In the genomic region with DNA sequence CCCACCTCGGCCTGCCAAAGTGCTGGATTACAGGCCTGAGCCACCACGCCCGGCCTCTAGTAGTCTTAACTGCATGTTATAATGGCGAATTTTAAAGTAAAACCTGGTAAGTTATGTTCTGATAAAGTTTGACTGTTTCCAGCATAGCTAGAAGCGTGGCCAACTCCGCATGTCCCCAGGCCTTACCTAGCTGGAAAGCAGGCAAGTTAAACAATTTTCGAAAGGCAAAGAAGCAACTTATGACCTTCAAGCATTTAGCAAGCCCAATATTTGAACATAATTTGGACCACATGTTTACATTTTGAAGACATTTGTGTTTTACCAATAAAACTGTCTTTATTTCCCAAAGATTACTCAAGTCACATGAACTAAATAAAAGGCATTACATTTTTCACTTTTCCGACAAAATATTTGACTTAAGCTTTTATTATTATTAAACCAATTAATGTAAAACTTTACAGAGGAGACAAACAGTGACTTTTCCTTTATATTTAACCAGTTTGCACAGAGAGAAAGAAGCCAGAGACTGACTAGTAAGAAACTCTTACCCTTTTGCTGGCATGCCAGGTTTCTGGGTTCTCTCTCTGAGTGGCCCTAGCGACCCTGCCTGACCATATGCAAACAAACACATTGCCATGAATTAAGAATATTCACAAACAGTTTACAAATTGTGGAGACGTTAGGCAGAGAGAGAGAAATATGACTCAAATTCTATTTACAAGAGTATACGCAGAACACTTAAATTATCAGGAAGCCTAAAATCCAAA, we compare ENCODE assay signal across 28 cellular contexts.
DNase-seq lines count a peak whose midpoint lies in the region; ATAC-seq and TF ChIP-seq lines count a peak whose summit lies in the region.
"Had no signal": no experiment of that assay in that cellular context is flagged by ENCODE, and none has a peak within 500 bp of the region (broad histone marks: within the 10 kb centered on the region; RNA-seq: fewer than 3 reads in every experiment).

No MANE protein-coding gene starts in this region.

- intact Hi-C loops in IMR-90 (cut with micrococcal nuclease): no loop called here

- H3K23ac ChIP-seq in IMR-90 (ENCODE audit: low read depth, low read length): no peak overlapping the region

- in situ Hi-C loops in IMR-90 (cut with MboI; ENCODE audit: low sequenced_read_pairs): no loop called here

- peak overlapping the region; percentile 42 for H2BK5ac ChIP-seq in IMR-90 (ENCODE audit: low read depth, low read length, poor library complexity, severe bottlenecking)

- H2AK9ac ChIP-seq in IMR-90 (replicated peaks; ENCODE audit: low read depth, low read length, poor library complexity): no peak overlapping the region

- peak overlapping the region; percentile 53 for H2BK120ac ChIP-seq in IMR-90 (ENCODE audit: low read depth, low read length)

- H2AFZ ChIP-seq in IMR-90 (replicated peaks; ENCODE audit: low read length, poor library complexity): no peak overlapping the region
- H2AFZ ChIP-seq: PC-9 had no signal

- peak; percentile 68 for ATAC-seq in IMR-90 (ENCODE audit: low read depth)
- no peak for ATAC-seq in T-helper 17 cell
- ATAC-seq: CD8-positive, alpha-beta T cell; Right ventricle myocardium inferior; stimulated activated naive CD8-positive, alpha-beta T cell treated with anti-CD3 and anti-CD28 coated beads, Interleukin-15, Interleukin-2, amounts not matched to agents 100 U/mL and 50 U/mL, for 24 hours had no signal

- peaks cover 11% of the 10 kb centered on the region for H3K9me3 ChIP-seq in IMR-90 (ENCODE audit: control insufficient read depth, insufficient read depth, low read length)
- H3K9me3 ChIP-seq in T-helper 17 cell (ENCODE audit: control insufficient read depth, low read length, poor library complexity, severe bottlenecking): no peaks in the 10 kb centered on the region
- H3K9me3 ChIP-seq: adrenal gland, ovary, SK-N-SH had no signal

- H3K56ac ChIP-seq in IMR-90 (ENCODE audit: extremely low read depth, insufficient read depth, low read length): no peak overlapping the region; the same call in 1 of the 2 replicates

- H3K79me1 ChIP-seq in IMR-90 (ENCODE audit: low read depth in 1 of 2, low read length in 2 of 2): peaks cover 13 to 28% of the 10 kb centered on the region in 2 experiments

- H3K18ac ChIP-seq in IMR-90 (ENCODE audit: low read depth, low read length): peak overlapping the region; percentile 2

- H3K4me1 ChIP-seq in IMR-90 (ENCODE audit: control insufficient read depth, insufficient read depth, low read length): peaks cover 11% of the 10 kb centered on the region
- H3K4me1 ChIP-seq in rectal smooth muscle tissue (ENCODE audit: control insufficient read depth, insufficient read depth, low read length): peaks cover 2% of the 10 kb centered on the region
- H3K4me1 ChIP-seq: adrenal gland had no signal

- H4K5ac ChIP-seq in IMR-90 (ENCODE audit: low read depth, low read length): no peak overlapping the region

- no peaks in the 10 kb centered on the region for H3K27me3 Mint-ChIP-seq in T-helper 17 cell
- H3K27me3 Mint-ChIP-seq: activated CD4-positive, alpha-beta memory T cell treated with anti-CD3 and anti-CD28 coated beads, Interleukin-2, amount 10 ng/mL, durations not matched to agents 7 days and 5 days; brain had no signal

- no peak overlapping the region for H2BK15ac ChIP-seq in IMR-90 (ENCODE audit: low read depth, low read length)

- H3K36me3 ChIP-seq in IMR-90 (ENCODE audit: control insufficient read depth, insufficient read depth, low read length) (peaks cover 5% of the 10 kb centered on the region; the same call in 1 of the 2 replicates), rectal smooth muscle tissue (ENCODE audit: control insufficient read depth, insufficient read depth, low read length) (no peaks in the 10 kb centered on the region)
- H3K36me3 ChIP-seq: adrenal gland, ovary had no signal

- H3K27ac ChIP-seq in IMR-90 (ENCODE audit: insufficient read depth, low read length) (peak overlapping the region; percentile 67; the same call in 1 of the 2 replicates), rectal smooth muscle tissue (ENCODE audit: low read depth, low read length) (peak overlapping the region; percentile 43)
- H3K27ac ChIP-seq: adrenal gland, left ventricle myocardium inferior, ovary, PC-9 had no signal

- POLR2A ChIA-PET in IMR-90 (lab: Charles Lee; ENCODE audit: unreplicated experiment): no interaction called here

- H3K27ac Mint-ChIP-seq in T-helper 17 cell: no peak overlapping the region
- H3K27ac Mint-ChIP-seq: activated CD4-positive, alpha-beta memory T cell treated with anti-CD3 and anti-CD28 coated beads, Interleukin-2, amount 10 ng/mL, durations not matched to agents 7 days and 5 days; activated naive CD4-positive, alpha-beta T cell treated with anti-CD3 and anti-CD28 coated beads for 36 hours; brain; CD8-positive, alpha-beta T cell had no signal

- peak overlapping the region; percentile 30 for H2BK20ac ChIP-seq in IMR-90 (ENCODE audit: low read depth, low read length)

- CTCF ChIA-PET in IMR-90 (lab: Yijun Ruan, JAX): interaction anchor here (0.6 kb wide), 1 partner anchor 500 kb away, joined by 6 read pairs; no protein-coding TSS in a partner anchor

- H3K9ac ChIP-seq in IMR-90 (ENCODE audit: low read depth, low read length) (no peak overlapping the region), rectal smooth muscle tissue (ENCODE audit: low read length) (no peak overlapping the region)
- H3K9ac ChIP-seq: SK-N-SH had no signal

- dilution Hi-C loops in IMR-90 (cut with HindIII; ENCODE audit: low sequenced_read_pairs, unreplicated experiment): no loop called here

- H4K91ac ChIP-seq in IMR-90 (ENCODE audit: insufficient read depth, low read depth, low read length): peak overlapping the region; percentile 60

- no peak overlapping the region; the same call in 1 of the 2 replicates for H3K4me2 ChIP-seq in IMR-90 (ENCODE audit: low read depth, low read length)
- H3K4me2 ChIP-seq: PC-9, SK-N-SH had no signal

- H4K20me1 ChIP-seq in IMR-90 (ENCODE audit: insufficient read depth, low read length): no peaks in the 10 kb centered on the region

- no peak overlapping the region for H3K4me3 ChIP-seq in IMR-90 (ENCODE audit: insufficient read depth, low read depth, low read length)
- no peak overlapping the region for H3K4me3 ChIP-seq in fibroblast of mammary gland (ENCODE audit: control insufficient read depth, low read depth, low read length)
- no peak overlapping the region for H3K4me3 ChIP-seq in rectal smooth muscle tissue (ENCODE audit: low read length)
- H3K4me3 ChIP-seq: adrenal gland, left ventricle myocardium inferior, ovary, PC-9 had no signal

- TF ChIP-seq RAD21 in IMR-90 (IDR thresholded peaks at IDR 0.05; ENCODE audit: low read length): no peak

- H3K9me1 ChIP-seq in IMR-90 (ENCODE audit: insufficient read depth, low read length): no peaks in the 10 kb centered on the region

- no peak for TF ChIP-seq POLR2A in IMR-90 (IDR thresholded peaks at IDR 0.05; ENCODE audit: low read depth, low read length)

- H4K8ac ChIP-seq in IMR-90 (ENCODE audit: low read depth in 2 of 2, low read length in 2 of 2): peak overlapping the region in 1 of 2 experiments; percentile 75; a peak in 2 of 4 replicates

- DNase-seq in IMR-90 (peak; percentile 49), fibroblast of mammary gland (ENCODE audit: low read depth) (peak; percentile 32), NCI-H82 (lab: John Stamatoyannopoulos, UW) (no peak), T-helper 17 cell (no peak), SW480 (ENCODE audit: low spot score) (no peak)
- no peak for DNase-seq in effector CD4-positive, alpha-beta T cell
- DNase-seq: activated CD4-positive, alpha-beta memory T cell treated with anti-CD3 and anti-CD28 coated beads, Interleukin-2, amount 10 ng/mL, durations not matched to agents 7 days and 5 days; activated CD8-positive, alpha-beta memory T cell treated with anti-CD3 and anti-CD28 coated beads, Interleukin-2, amount 50 U/mL, for 4 hours; activated naive CD4-positive, alpha-beta T cell treated with anti-CD3 and anti-CD28 coated beads for 36 hours; adrenal gland; CD8-positive, alpha-beta T cell; cerebellar nuclear complex; EL; glutamatergic neuron; left ventricle myocardium inferior; NCI-H1092 treated with DMSO at 0.1 percent for 48 hours; NCI-H187 treated with DMSO at 0.1 percent for 48 hours; NCI-H2171 treated with DMSO at 0.1 percent for 48 hours; NCI-H524; ovary; PC-9; SK-N-SH; stimulated activated CD4-positive, alpha-beta T cell treated with anti-CD3 and anti-CD28 coated beads, Interleukin-2, amount 100 ng/mL, for 24 hours; stimulated activated naive CD8-positive, alpha-beta T cell treated with anti-CD3 and anti-CD28 coated beads, Interleukin-15, Interleukin-2, amounts not matched to agents 100 U/mL and 50 U/mL, for 24 hours had no signal

- no peak overlapping the region for H3K4me3 Mint-ChIP-seq in T-helper 17 cell
- H3K4me3 Mint-ChIP-seq: activated CD4-positive, alpha-beta memory T cell treated with anti-CD3 and anti-CD28 coated beads, Interleukin-2, amount 10 ng/mL, durations not matched to agents 7 days and 5 days; activated naive CD4-positive, alpha-beta T cell treated with anti-CD3 and anti-CD28 coated beads for 36 hours; brain; CD8-positive, alpha-beta T cell; neural crest cell had no signal

- peaks cover 17% of the 10 kb centered on the region for H3K4me1 Mint-ChIP-seq in T-helper 17 cell
- H3K4me1 Mint-ChIP-seq: brain, neural crest cell had no signal

- 0 out of 2 replicates have a peak overlapping the region, but pooled peaks have one; percentile 15 for H3K14ac ChIP-seq in IMR-90 (replicated peaks; ENCODE audit: low read depth, low read length)

- H3K4ac ChIP-seq in IMR-90 (ENCODE audit: low read depth, low read length): peak overlapping the region; percentile 17; the same call in 1 of the 2 replicates

- no TSS peak for BruUV-seq in IMR-90 (replicated peaks; lab: Mats Ljungman, UMichigan)

- H2AK5ac ChIP-seq in IMR-90 (ENCODE audit: low read depth, low read length): peak overlapping the region; percentile 37

- WGBS in IMR-90 (ENCODE audit: extremely low coverage in 2 of 2, insufficient read length in 1 of 2), 2 experiments: 81% methylated on average over 3 of the region's 11 CpGs; no CpG with 5 or more reads in 1 of the 2 experiments

- TF ChIP-seq CTCF in IMR-90 (conservative IDR thresholded peaks at IDR 0.05; ENCODE audit: low read depth, low read length) (no peak), fibroblast of mammary gland (conservative IDR thresholded peaks at IDR 0.05; ENCODE audit: control insufficient read depth, insufficient read depth, low read depth, low read length) (no peak)

- H3K36me3 Mint-ChIP-seq in T-helper 17 cell (ENCODE audit: low read depth): no peaks in the 10 kb centered on the region
- H3K36me3 Mint-ChIP-seq: brain had no signal

- H3K27me3 ChIP-seq in IMR-90 (ENCODE audit: control insufficient read depth, insufficient read depth, low read length) (no peaks in the 10 kb centered on the region), rectal smooth muscle tissue (ENCODE audit: control insufficient read depth, insufficient read depth, low read length) (no peaks in the 10 kb centered on the region)
- H3K27me3 ChIP-seq: adrenal gland, ovary had no signal

Comparison
In these comparisons a context has a peak if more than half of its experiments do, and no peak if none do; other contexts are left out.
1. DNase-seq: peak in IMR-90 (single experiment) and fibroblast of mammary gland (single experiment); none in NCI-H82 (single experiment), T-helper 17 cell (0 of 3), SW480 (single experiment) and effector CD4-positive, alpha-beta T cell (single experiment).